ENCODE assay signal across 21 cellular contexts in the genomic region with DNA sequence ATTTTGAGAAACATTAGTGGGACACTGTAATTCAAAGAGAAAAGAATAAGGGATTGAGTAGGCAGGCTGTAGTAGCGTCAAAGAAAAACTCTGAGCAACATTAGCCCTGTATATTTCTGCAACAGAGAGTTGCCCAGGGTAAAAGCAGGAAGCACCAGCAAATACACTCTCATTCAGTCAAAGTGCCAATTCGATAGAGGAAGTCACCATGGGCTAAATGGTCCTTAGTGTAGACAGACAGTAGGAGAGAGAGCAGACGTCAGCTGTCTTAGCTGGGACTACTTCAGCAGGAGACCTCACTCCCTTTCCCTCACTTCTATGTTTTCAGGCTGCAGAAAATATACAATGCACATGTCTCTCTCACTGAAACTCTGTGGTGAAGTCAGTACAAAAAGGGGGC.
"Had no signal": no experiment of that assay in that cellular context is flagged by ENCODE, and none has a peak within 500 bp of the region (broad histone marks: within the 10 kb centered on the region; RNA-seq: fewer than 3 reads in every experiment).

No MANE protein-coding gene starts in this region.

- H3K9me3 ChIP-seq: lower lobe of right lung, neutrophil, pancreas, testis, upper lobe of left lung had no signal

- H3K4me1 ChIP-seq: foreskin keratinocyte, lower lobe of right lung, pancreas, testis, upper lobe of left lung had no signal

- H3K36me3 ChIP-seq: lower lobe of right lung, neutrophil, pancreas, upper lobe of left lung had no signal

- H3K4me2 ChIP-seq: smooth muscle cell had no signal

- ATAC-seq: activated CD4-positive, CD25-positive, alpha-beta regulatory T cell treated with anti-CD3 and anti-CD28 coated beads, Interleukin-2, amount 50 U/mL, for 24 hours; activated CD8-positive, alpha-beta T cell treated with anti-CD3 and anti-CD28 coated beads, Interleukin-2, amount 10 ng/mL, durations not matched to agents 7 days and 5 days; activated T-cell treated with anti-CD3 and anti-CD28 coated beads, Interleukin-2, amount 50 U/mL, for 4 hours; foreskin keratinocyte; left colon; lower lobe of right lung; natural killer cell; pancreas; sciatic nerve; stimulated activated effector memory CD8-positive, alpha-beta T cell treated with anti-CD3 and anti-CD28 coated beads, Interleukin-12 subunit alpha, Interleukin-12 subunit beta, amount 100 ng/mL, for 72 hours had no signal

- DNase-seq: activated CD4-positive, alpha-beta T cell treated with anti-CD3 and anti-CD28 coated beads, Interleukin-2, amount 10 ng/mL, durations not matched to agents 7 days and 5 days; activated CD8-positive, alpha-beta T cell treated with anti-CD3 and anti-CD28 coated beads, Interleukin-2, amount 10 ng/mL, durations not matched to agents 7 days and 5 days; activated naive CD4-positive, alpha-beta T cell treated with anti-CD3 and anti-CD28 coated beads, Interleukin-2, amount 10 ng/mL, durations not matched to agents 7 days and 5 days; activated T-cell treated with anti-CD3 and anti-CD28 coated beads, Interleukin-2, amount 50 U/mL, for 4 hours; aorta; foreskin keratinocyte; hypothalamus; islet precursor cell; left colon; lower lobe of right lung; natural killer cell; pancreas; stimulated activated CD4-positive, alpha-beta T cell treated with anti-CD3 and anti-CD28 coated beads, Interleukin-4, amount 100 ng/mL, for 1 hour; testis; upper lobe of left lung had no signal

- H3K4me3 ChIP-seq: coronary artery, lower lobe of right lung, pancreas, smooth muscle cell, testis, upper lobe of left lung had no signal

- H3K27me3 ChIP-seq: neutrophil, pancreas, testis, upper lobe of left lung had no signal

- H3K27ac ChIP-seq: coronary artery, foreskin keratinocyte, lower lobe of right lung, neutrophil, pancreas, testis, upper lobe of left lung had no signal
